In the genomic region with DNA sequence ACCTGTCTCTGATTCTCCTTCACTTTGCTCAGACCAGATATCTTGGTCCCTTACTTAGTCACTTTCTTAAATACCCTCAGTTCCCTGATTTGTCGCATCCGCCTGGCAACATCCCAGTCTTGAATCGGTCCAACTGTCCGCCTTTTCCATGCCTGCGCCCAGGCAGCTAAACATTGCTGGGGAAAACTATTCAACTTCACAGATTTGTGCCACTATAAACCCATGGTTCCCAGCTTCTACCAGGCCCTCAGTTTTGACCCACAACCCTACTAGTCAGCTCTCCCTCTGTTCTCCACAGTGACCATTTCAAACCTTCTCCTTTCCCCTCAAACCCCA, we compare ENCODE assay signal across 9 cellular contexts. TPM values are rescaled to one million over a fixed set of nuclear protein-coding genes. Genes with fewer than 3 reads are reported as not detected.
DNase-seq lines count a peak whose midpoint lies in the region; ATAC-seq, FAIRE-seq and TF ChIP-seq lines count a peak whose summit lies in the region.
"Had no signal": no experiment of that assay in that cellular context is flagged by ENCODE, and none has a peak within 500 bp of the region (broad histone marks: within the 10 kb centered on the region; RNA-seq: fewer than 3 reads in every experiment).

No MANE protein-coding gene starts in this region.

- H3K27ac ChIP-seq in left ventricle myocardium inferior (replicated peaks) (peak overlapping the region; percentile 80), breast epithelium (peak overlapping the region; percentile 60 to 73), muscle layer of colon (ENCODE audit: low read depth, low read length) (peak overlapping the region; percentile 58), aorta (ENCODE audit: low read depth in 1 of 2, low read length in 2 of 2) (peak overlapping the region; percentile 34 to 89)

- H3K9me3 ChIP-seq in left ventricle myocardium inferior (replicated peaks) (no peaks in the 10 kb centered on the region), breast epithelium (no peaks in the 10 kb centered on the region), muscle layer of colon (ENCODE audit: low read length) (no peaks in the 10 kb centered on the region), aorta (ENCODE audit: control insufficient read depth, low read length) (no peaks in the 10 kb centered on the region)

- FAIRE-seq in GM12892 (lab: Jason Lieb, UNC): no peak
- FAIRE-seq: islet of Langerhans had no signal

- no peak overlapping the region for H3K9ac ChIP-seq in muscle layer of colon (ENCODE audit: low read length)

- TF ChIP-seq POLR2A in breast epithelium (IDR thresholded peaks at IDR 0.05) (no peak), GM12892 (IDR thresholded peaks at IDR 0.05; ENCODE audit: low read depth, low read length) (no peak)

- H3K27me3 ChIP-seq in left ventricle myocardium inferior (ENCODE audit: low read depth) (no peaks in the 10 kb centered on the region), breast epithelium (peaks cover 0 to 37% of the 10 kb centered on the region in 2 donors), muscle layer of colon (ENCODE audit: control insufficient read depth in 1 of 2, insufficient read depth in 2 of 2, low read length in 2 of 2) (peaks cover 3 to 5% of the 10 kb centered on the region in 2 donors), aorta (ENCODE audit: control insufficient read depth in 1 of 2, insufficient read depth in 2 of 2, low read length in 1 of 2) (no peaks in the 10 kb centered on the region)

- peaks cover 16% of the 10 kb centered on the region for H3K4me1 ChIP-seq in left ventricle myocardium inferior
- no peaks in the 10 kb centered on the region for H3K4me1 ChIP-seq in breast epithelium
- H3K4me1 ChIP-seq in muscle layer of colon (ENCODE audit: insufficient read depth, low read length): peaks cover 7% of the 10 kb centered on the region
- H3K4me1 ChIP-seq in aorta (ENCODE audit: control insufficient read depth in 1 of 2, insufficient read depth in 2 of 2, low read length in 2 of 2): peaks cover 0 to 2% of the 10 kb centered on the region in 2 donors

- no peak for DNase-seq in left ventricle myocardium inferior
- DNase-seq in cardiac septum (ENCODE audit: low spot score): no peak
- no peak for DNase-seq in breast epithelium (ENCODE audit: low spot score in 2 of 2)
- DNase-seq in aorta: no peak
- no peak for DNase-seq in GM12892 (ENCODE audit: insufficient read length)
- DNase-seq in NK-92 (lab: John Stamatoyannopoulos, UW; ENCODE audit: unreplicated experiment): no peak

- no peak for TF ChIP-seq CTCF in left ventricle myocardium inferior (IDR thresholded peaks at IDR 0.05; ENCODE audit: borderline replicate concordance)
- TF ChIP-seq CTCF in breast epithelium (IDR thresholded peaks at IDR 0.05): no peak

- H3K4me3 ChIP-seq in left ventricle myocardium inferior (peak overlapping the region; percentile 76), breast epithelium (peak overlapping the region; percentile 57 to 65 (median 64)), muscle layer of colon (ENCODE audit: low read depth in 1 of 2, low read length in 2 of 2) (peak overlapping the region; percentile 24 to 32), aorta (ENCODE audit: low read length in 2 of 2) (peak overlapping the region in 1 of 2 donors; percentile 61)

- H3K36me3 ChIP-seq in left ventricle myocardium inferior (no peaks in the 10 kb centered on the region), breast epithelium (no peaks in the 10 kb centered on the region), muscle layer of colon (ENCODE audit: insufficient read depth, low read length) (no peaks in the 10 kb centered on the region), aorta (ENCODE audit: control insufficient read depth in 1 of 2, insufficient read depth in 2 of 2, low read length in 1 of 2) (no peaks in the 10 kb centered on the region)

- intact Hi-C loops in left ventricle myocardium inferior (cut with micrococcal nuclease): no loop called here
- intact Hi-C loops in cardiac septum (cut with DNase I): no loop called here
- intact Hi-C loops in breast epithelium (cut with DNase I; ENCODE audit: low total_unique reads): no loop called here
- intact Hi-C loops in aorta (cut with DNase I): no loop called here

- ATAC-seq in aorta (ENCODE audit: low FRiP score) (no peak), GM19023 (IDR thresholded peaks at IDR 0.05; ENCODE audit: unreplicated experiment) (no peak)

- 8 to 24% methylated on average over 5 of the region's 5 CpGs for WGBS in aorta, 2 donors

RNA-seq across cellular contexts. Expression of a gene that starts 0.5 kb away (rescaled TPM):
- total RNA-seq in left ventricle myocardium inferior (8.6 TPM), cardiac septum (8.0 TPM), breast epithelium (1 to 10 TPM; 2.6 to 3.7 (median 3.3) TPM), aorta (10 to 100 TPM in 1 of 2 donors, 1 to 10 TPM in 1; 7.2 to 12.5 TPM)
- polyA plus RNA-seq in aorta: 1 to 10 TPM; 1.0 to 5.8 TPM
- polyA plus RNA-seq in GM12892 (2012; ENCODE audit: missing spikeins): 0.30 TPM

RNA-seq across cellular contexts. Expression of a gene that starts 33.5 kb away (rescaled TPM):
- total RNA-seq in left ventricle myocardium inferior (32.6 TPM), cardiac septum (35.3 TPM), breast epithelium (10 to 100 TPM; 21.6 to 35.4 (median 26.5) TPM), aorta (10 to 100 TPM; 29.8 to 35.1 TPM)
- 1 to 10 TPM; 1.1 to 5.3 TPM for polyA plus RNA-seq in aorta
- 15.4 TPM for polyA plus RNA-seq in GM12892 (2012; ENCODE audit: missing spikeins)

RNA-seq across cellular contexts. Expression of a gene that starts 56.3 kb away (rescaled TPM):
- 40.6 TPM for total RNA-seq in left ventricle myocardium inferior
- 37.6 TPM for total RNA-seq in cardiac septum
- 10 to 100 TPM; 20.1 to 23.3 (median 21.9) TPM for total RNA-seq in breast epithelium
- total RNA-seq in aorta: 10 to 100 TPM; 39.5 to 42.7 TPM
- polyA plus RNA-seq in aorta: 100 to 1,000 TPM in 1 of 2 donors, 10 to 100 TPM in 1; 52.6 to 101 TPM
- 27.8 TPM for polyA plus RNA-seq in GM12892 (2012; ENCODE audit: missing spikeins)
